Comparison of ENCODE assay signal across 1 cellular context in genomic region chr10:63671317-63671937, GRCh38.
TF ChIP-seq lines count a peak whose summit lies in the region.

No MANE protein-coding gene starts in this region.

TF ChIP-seq in GM23338, 12 proteins besides CTCF, POLR2A, EP300 and RAD21 (continued from another document):
- TF ChIP-seq ZNF462 (CRISPR knock-in tag; IDR thresholded peaks at IDR 0.05) (no peak), CREB1 (CRISPR knock-in tag; IDR thresholded peaks at IDR 0.05; ENCODE audit: low read depth) (no peak), STAT1 (IDR thresholded peaks at IDR 0.05; ENCODE audit: unreplicated experiment) (no peak), ZNF331 (CRISPR knock-in tag; IDR thresholded peaks at IDR 0.05; ENCODE audit: low read depth) (no peak)
- TF ChIP-seq, protein P1, sequence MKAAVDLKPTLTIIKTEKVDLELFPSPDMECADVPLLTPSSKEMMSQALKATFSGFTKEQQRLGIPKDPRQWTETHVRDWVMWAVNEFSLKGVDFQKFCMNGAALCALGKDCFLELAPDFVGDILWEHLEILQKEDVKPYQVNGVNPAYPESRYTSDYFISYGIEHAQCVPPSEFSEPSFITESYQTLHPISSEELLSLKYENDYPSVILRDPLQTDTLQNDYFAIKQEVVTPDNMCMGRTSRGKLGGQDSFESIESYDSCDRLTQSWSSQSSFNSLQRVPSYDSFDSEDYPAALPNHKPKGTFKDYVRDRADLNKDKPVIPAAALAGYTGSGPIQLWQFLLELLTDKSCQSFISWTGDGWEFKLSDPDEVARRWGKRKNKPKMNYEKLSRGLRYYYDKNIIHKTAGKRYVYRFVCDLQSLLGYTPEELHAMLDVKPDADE (IDR thresholded peaks at IDR 0.05), result no peak
